In genomic region chr20:4076671-4077070, GRCh38 we compare ENCODE assay signal across 12 cellular contexts.
DNase-seq lines count a peak whose midpoint lies in the region; ATAC-seq and TF ChIP-seq lines count a peak whose summit lies in the region.
"Had no signal": no experiment of that assay in that cellular context is flagged by ENCODE, and none has a peak within 500 bp of the region (broad histone marks: within the 10 kb centered on the region; RNA-seq: fewer than 3 reads in every experiment).

No MANE protein-coding gene starts in this region.

- peaks cover 1% of the 10 kb centered on the region for H3K9me3 Mint-ChIP-seq in activated CD8-positive, alpha-beta memory T cell treated with anti-CD3 and anti-CD28 coated beads, Interleukin-2, amount 10 ng/mL, durations not matched to agents 7 days and 5 days (ENCODE audit: low read depth)
- no peaks in the 10 kb centered on the region for H3K9me3 Mint-ChIP-seq in CD4-positive, alpha-beta T cell

- peaks cover 17% of the 10 kb centered on the region for H3K27me3 Mint-ChIP-seq in activated CD8-positive, alpha-beta memory T cell treated with anti-CD3 and anti-CD28 coated beads, Interleukin-2, amount 10 ng/mL, durations not matched to agents 7 days and 5 days
- no peaks in the 10 kb centered on the region for H3K27me3 Mint-ChIP-seq in CD4-positive, alpha-beta T cell

- ATAC-seq in activated CD8-positive, alpha-beta memory T cell treated with anti-CD3 and anti-CD28 coated beads, Interleukin-2, amount 10 ng/mL, durations not matched to agents 7 days and 5 days, result no peak
- no peak for ATAC-seq in GM21515 (IDR thresholded peaks at IDR 0.05; ENCODE audit: unreplicated experiment)
- no peak for ATAC-seq in CD4-positive, alpha-beta T cell (ENCODE audit: poor library complexity)
- ATAC-seq: activated CD4-positive, alpha-beta T cell treated with anti-CD3 and anti-CD28 coated beads for 36 hours had no signal

- H3K27ac Mint-ChIP-seq in activated CD8-positive, alpha-beta memory T cell treated with anti-CD3 and anti-CD28 coated beads, Interleukin-2, amount 10 ng/mL, durations not matched to agents 7 days and 5 days, result no peak overlapping the region
- no peak overlapping the region for H3K27ac Mint-ChIP-seq in CD4-positive, alpha-beta T cell
- H3K27ac Mint-ChIP-seq: activated CD4-positive, alpha-beta T cell treated with anti-CD3 and anti-CD28 coated beads for 36 hours had no signal

- no peaks in the 10 kb centered on the region for H3K9me3 ChIP-seq in CD4-positive, alpha-beta T cell (ENCODE audit: control insufficient read depth, low read length)

- no peaks in the 10 kb centered on the region for H3K27me3 ChIP-seq in CD4-positive, alpha-beta T cell (ENCODE audit: control insufficient read depth, insufficient read depth, low read length)

- CTCF ChIA-PET in activated CD8-positive, alpha-beta memory T cell treated with anti-CD3 and anti-CD28 coated beads, Interleukin-2, amount 10 ng/mL, durations not matched to agents 7 days and 5 days (lab: Charles Lee), result interaction anchor here (1.5 kb wide), 1 partner anchor 8 kb away, joined by 7 read pairs; no protein-coding TSS in a partner anchor
- CTCF ChIA-PET in CD4-positive, alpha-beta T cell (lab: Charles Lee), result no interaction called here

- peaks cover 2% of the 10 kb centered on the region for H3K36me3 Mint-ChIP-seq in activated CD8-positive, alpha-beta memory T cell treated with anti-CD3 and anti-CD28 coated beads, Interleukin-2, amount 10 ng/mL, durations not matched to agents 7 days and 5 days
- H3K36me3 Mint-ChIP-seq in CD4-positive, alpha-beta T cell (ENCODE audit: low read depth), result no peaks in the 10 kb centered on the region

- H3K27ac ChIP-seq in CD4-positive, alpha-beta T cell (ENCODE audit: low read depth, low read length), result no peak overlapping the region

- intact Hi-C loops in CD4-positive, alpha-beta T cell (cut with DNase I, micrococcal nuclease), result no loop called here

- DNase-seq in activated CD8-positive, alpha-beta memory T cell treated with anti-CD3 and anti-CD28 coated beads for 24 hours, result peak; percentile 24
- no peak for DNase-seq in activated CD8-positive, alpha-beta memory T cell treated with anti-CD3 and anti-CD28 coated beads, Interleukin-2, amount 10 ng/mL, durations not matched to agents 7 days and 5 days
- DNase-seq in T1000 (lab: John Stamatoyannopoulos, UW) (peak; percentile 49), fibroblast of the aortic adventitia (ENCODE audit: low read depth) (peak; percentile 98), NCI-H2196 treated with DMSO at 0.1 percent for 48 hours (lab: John Stamatoyannopoulos, UW; ENCODE audit: unreplicated experiment) (no peak), SIG-M5 (lab: John Stamatoyannopoulos, UW) (no peak)
- DNase-seq in CD4-positive, alpha-beta T cell, result no peak
- DNase-seq: activated CD4-positive, alpha-beta T cell treated with anti-CD3 and anti-CD28 coated beads for 36 hours; activated naive CD4-positive, alpha-beta T cell treated with anti-CD3 and anti-CD28 coated beads, Interleukin-2, amount 50 U/mL, for 16 hours; NCI-H2029 treated with DMSO at 0.1 percent for 48 hours; retina had no signal

- H3K4me3 Mint-ChIP-seq in activated CD8-positive, alpha-beta memory T cell treated with anti-CD3 and anti-CD28 coated beads, Interleukin-2, amount 10 ng/mL, durations not matched to agents 7 days and 5 days, result no peak overlapping the region
- H3K4me3 Mint-ChIP-seq in CD4-positive, alpha-beta T cell, result no peak overlapping the region
- H3K4me3 Mint-ChIP-seq: activated CD4-positive, alpha-beta T cell treated with anti-CD3 and anti-CD28 coated beads for 36 hours had no signal

- H3K4me3 ChIP-seq in fibroblast of the aortic adventitia (ENCODE audit: low read depth, low read length), result no peak overlapping the region

- peaks cover 13% of the 10 kb centered on the region for H3K4me1 Mint-ChIP-seq in activated CD8-positive, alpha-beta memory T cell treated with anti-CD3 and anti-CD28 coated beads, Interleukin-2, amount 10 ng/mL, durations not matched to agents 7 days and 5 days
- peaks cover 20% of the 10 kb centered on the region for H3K4me1 Mint-ChIP-seq in CD4-positive, alpha-beta T cell (ENCODE audit: low read depth)

- no peak for TF ChIP-seq CTCF in fibroblast of the aortic adventitia (IDR thresholded peaks at IDR 0.05; ENCODE audit: insufficient read depth, low read length)
- TF ChIP-seq CTCF in CD4-positive, alpha-beta T cell (IDR thresholded peaks at IDR 0.05), result no peak

- POLR2A ChIA-PET in CD4-positive, alpha-beta T cell (lab: Charles Lee), result no interaction called here

Comparison
In these comparisons a context has a peak if more than half of its experiments do, and no peak if none do; other contexts are left out.
1. DNase-seq: peak in activated CD8-positive, alpha-beta memory T cell treated with anti-CD3 and anti-CD28 coated beads for 24 hours (single experiment), T1000 (single experiment) and fibroblast of the aortic adventitia (single experiment); none in activated CD8-positive, alpha-beta memory T cell treated with anti-CD3 and anti-CD28 coated beads, Interleukin-2, amount 10 ng/mL, durations not matched to agents 7 days and 5 days (single experiment), NCI-H2196 treated with DMSO at 0.1 percent for 48 hours (single experiment), CD4-positive, alpha-beta T cell (0 of 10) and SIG-M5 (single experiment).